Comparison of ENCODE assay signal across 8 cellular contexts in genomic region chr19:15331419-15332310, GRCh38. TPM values are rescaled to one million over a fixed set of nuclear protein-coding genes. Genes with fewer than 3 reads are reported as not detected.
DNase-seq lines count a peak whose midpoint lies in the region; ATAC-seq and TF ChIP-seq lines count a peak whose summit lies in the region.

No MANE protein-coding gene starts in this region.

- peak overlapping the region; percentile 95 for H3K4me3 ChIP-seq in SJSA1
- peak overlapping the region; percentile 97 for H3K4me3 ChIP-seq in trophoblast cell (ENCODE audit: low read depth, low read length)
- H3K4me3 ChIP-seq in upper lobe of left lung, result peak overlapping the region; percentile 65 to 95 (median 84)

- H3K4me1 ChIP-seq in SJSA1 (replicated peaks) (peaks cover 55% of the 10 kb centered on the region), trophoblast cell (ENCODE audit: control insufficient read depth in 1 of 2, insufficient read depth in 2 of 2, low read length in 2 of 2) (peaks cover 5 to 11% of the 10 kb centered on the region in 2 experiments), upper lobe of left lung (peaks cover 48 to 62% (median 55%) of the 10 kb centered on the region in 4 donors)

- H3K27me3 ChIP-seq in SJSA1 (replicated peaks) (no peaks in the 10 kb centered on the region), trophoblast cell (ENCODE audit: insufficient read depth, low read length) (no peaks in the 10 kb centered on the region), upper lobe of left lung (no peaks in the 10 kb centered on the region)

- peak overlapping the region; percentile 88 for H4K8ac ChIP-seq in trophoblast cell (ENCODE audit: low read depth, low read length)

- H3K36me3 ChIP-seq in SJSA1 (peaks cover 25% of the 10 kb centered on the region), trophoblast cell (ENCODE audit: control insufficient read depth in 1 of 2, insufficient read depth in 2 of 2, low read length in 2 of 2) (no peaks in the 10 kb centered on the region), upper lobe of left lung (no peaks in the 10 kb centered on the region)

- CTCF ChIA-PET in activated naive CD4-positive, alpha-beta T cell treated with anti-CD3 and anti-CD28 coated beads, Interleukin-2, amount 10 ng/mL, durations not matched to agents 7 days and 5 days (lab: Charles Lee), result interaction anchor here (1.0 to 1.3 kb wide), 2 partner anchors 18 to 225 kb away, joined by 3 read pairs; no protein-coding TSS in a partner anchor

- ATAC-seq in HG03175 (IDR thresholded peaks at IDR 0.05; ENCODE audit: unreplicated experiment), result peak; percentile 30
- ATAC-seq in Right ventricle myocardium superior (ENCODE audit: poor library complexity), result peak; percentile 19
- ATAC-seq in upper lobe of left lung (ENCODE audit: low FRiP score in 2 of 2), result peak; percentile 17 to 62

- H3K18ac ChIP-seq in trophoblast cell (ENCODE audit: low read length), result peak overlapping the region; percentile 100

- peak overlapping the region; percentile 99 for H3K4ac ChIP-seq in trophoblast cell (ENCODE audit: low read depth, low read length)

- H3K9ac ChIP-seq in trophoblast cell (ENCODE audit: low read length), result peak overlapping the region; percentile 99

- WGBS in trophoblast cell (ENCODE audit: extremely low coverage, insufficient coverage, insufficient read length), result no CpG with 5 or more reads among the region's 122 CpGs
- 0 to 1% methylated on average over 14 to 16 of the region's 122 CpGs for WGBS in upper lobe of left lung, 2 donors

- no peaks in the 10 kb centered on the region for H3K9me3 Mint-ChIP-seq in activated naive CD4-positive, alpha-beta T cell treated with anti-CD3 and anti-CD28 coated beads, Interleukin-2, amount 10 ng/mL, durations not matched to agents 7 days and 5 days

- peak overlapping the region; percentile 99 for H3K27ac ChIP-seq in SJSA1
- peak overlapping the region; percentile 96 for H3K27ac ChIP-seq in trophoblast cell (ENCODE audit: low read depth, low read length)
- H3K27ac ChIP-seq in upper lobe of left lung, result peak overlapping the region; percentile 87 to 99 (median 92)

- DNase-seq in NCI-H82 (lab: John Stamatoyannopoulos, UW) (peak; percentile 65), NCI-H82 treated with DMSO at 0.1 percent for 48 hours (lab: John Stamatoyannopoulos, UW; ENCODE audit: unreplicated experiment) (no peak), SJSA1 (ENCODE audit: low read depth in 1 of 2, low spot score in 2 of 2) (peak in 1 of 2 experiments; percentile 53), Right ventricle myocardium superior (peak; percentile 71), trophoblast cell (peak; percentile 33 to 67), upper lobe of left lung (peak; percentile 47 to 95)
- peak; percentile 70 for DNase-seq in activated naive CD4-positive, alpha-beta T cell treated with anti-CD3 and anti-CD28 coated beads, Interleukin-2, amount 10 ng/mL, durations not matched to agents 7 days and 5 days

- peaks cover 50% of the 10 kb centered on the region for H3K4me1 Mint-ChIP-seq in activated naive CD4-positive, alpha-beta T cell treated with anti-CD3 and anti-CD28 coated beads, Interleukin-2, amount 10 ng/mL, durations not matched to agents 7 days and 5 days

- peak overlapping the region; percentile 90 for H2AK5ac ChIP-seq in trophoblast cell (ENCODE audit: low read length)

- peak overlapping the region; percentile 75 for H4K12ac ChIP-seq in trophoblast cell (ENCODE audit: low read depth, low read length)

- peak in 1 of 4 donors; percentile 25 for TF ChIP-seq POLR2A in upper lobe of left lung (IDR thresholded peaks at IDR 0.05)

- peak overlapping the region; percentile 95 for H3K4me3 Mint-ChIP-seq in activated naive CD4-positive, alpha-beta T cell treated with anti-CD3 and anti-CD28 coated beads, Interleukin-2, amount 10 ng/mL, durations not matched to agents 7 days and 5 days

- peak overlapping the region; percentile 92 for H2BK120ac ChIP-seq in trophoblast cell (ENCODE audit: insufficient read depth, low read length, poor library complexity)

- H3K23ac ChIP-seq in trophoblast cell (ENCODE audit: low read length), result no peak overlapping the region

- H3K79me1 ChIP-seq in trophoblast cell (ENCODE audit: low read length), result peaks cover 14% of the 10 kb centered on the region

- H3K14ac ChIP-seq in trophoblast cell (ENCODE audit: low read length), result peak overlapping the region; percentile 100

- peak overlapping the region; percentile 75 for H2BK12ac ChIP-seq in trophoblast cell (ENCODE audit: low read length)

- TF ChIP-seq EP300 in upper lobe of left lung (IDR thresholded peaks at IDR 0.05), result no peak

- peak in 1 of 6 experiments; percentile 13 for TF ChIP-seq CTCF in upper lobe of left lung (IDR thresholded peaks at IDR 0.05)

- H3K9me3 ChIP-seq in SJSA1 (replicated peaks) (0 out of 2 replicates have a peak, but pooled peaks cover 2% of the 10 kb centered on the region), trophoblast cell (ENCODE audit: insufficient read depth, low read depth, low read length) (no peaks in the 10 kb centered on the region), upper lobe of left lung (no peaks in the 10 kb centered on the region)

- no peaks in the 10 kb centered on the region for H3K27me3 Mint-ChIP-seq in activated naive CD4-positive, alpha-beta T cell treated with anti-CD3 and anti-CD28 coated beads, Interleukin-2, amount 10 ng/mL, durations not matched to agents 7 days and 5 days

- peak overlapping the region; percentile 92 for H3K27ac Mint-ChIP-seq in activated naive CD4-positive, alpha-beta T cell treated with anti-CD3 and anti-CD28 coated beads, Interleukin-2, amount 10 ng/mL, durations not matched to agents 7 days and 5 days

- peak overlapping the region; percentile 95 for H3K4me2 ChIP-seq in trophoblast cell (ENCODE audit: low read length)

- peak overlapping the region; percentile 73 for H2AFZ ChIP-seq in trophoblast cell (ENCODE audit: insufficient read depth, low read length, poor library complexity)

- peaks cover 43% of the 10 kb centered on the region for H3K79me2 ChIP-seq in trophoblast cell (ENCODE audit: control insufficient read depth, insufficient read depth, low read length, poor library complexity)

- intact Hi-C loops in Right ventricle myocardium superior (cut with DNase I), result loop anchor here (5.0 kb wide), 2 partner anchors 36 to 49 kb away; no protein-coding TSS in a partner anchor

- H3K36me3 Mint-ChIP-seq in activated naive CD4-positive, alpha-beta T cell treated with anti-CD3 and anti-CD28 coated beads, Interleukin-2, amount 10 ng/mL, durations not matched to agents 7 days and 5 days, result peaks cover 21% of the 10 kb centered on the region

- H4K91ac ChIP-seq in trophoblast cell (ENCODE audit: low read depth, low read length), result peak overlapping the region; percentile 97

- peak overlapping the region; percentile 97 for H2BK5ac ChIP-seq in trophoblast cell (ENCODE audit: low read depth, low read length, poor library complexity)

RNA-seq across cellular contexts. Expression of gene BRD4, which starts 0.7 kb away (rescaled TPM):
- 14.5 and 15.8 TPM in 2 replicates for total RNA-seq in SJSA1 (2014; rRNA removed; shearing (Covaris generic))
- total RNA-seq in Right ventricle myocardium superior, result 55.1 TPM
- 188 and 191 TPM in 2 replicates for polyA plus RNA-seq in trophoblast cell (2013)
- total RNA-seq in upper lobe of left lung, result 100 to 1,000 TPM in 1 of 6 donors, 10 to 100 TPM in 5; 41.9 to 117 (median 79.3) TPM

RNA-seq across cellular contexts. Expression of gene AKAP8, which starts 47.9 kb away (rescaled TPM):
- total RNA-seq in SJSA1 (2014; rRNA removed; shearing (Covaris generic)), result 10.9 and 27.5 TPM in 2 replicates
- total RNA-seq in Right ventricle myocardium superior, result 20.6 TPM
- 40.6 and 42.9 TPM in 2 replicates for polyA plus RNA-seq in trophoblast cell (2013)
- 100 to 1,000 TPM in 1 of 6 donors, 10 to 100 TPM in 5; 28.1 to 117 (median 41.3) TPM for total RNA-seq in upper lobe of left lung
